13 cellular contexts compared by ENCODE assay signal in the genomic region with DNA sequence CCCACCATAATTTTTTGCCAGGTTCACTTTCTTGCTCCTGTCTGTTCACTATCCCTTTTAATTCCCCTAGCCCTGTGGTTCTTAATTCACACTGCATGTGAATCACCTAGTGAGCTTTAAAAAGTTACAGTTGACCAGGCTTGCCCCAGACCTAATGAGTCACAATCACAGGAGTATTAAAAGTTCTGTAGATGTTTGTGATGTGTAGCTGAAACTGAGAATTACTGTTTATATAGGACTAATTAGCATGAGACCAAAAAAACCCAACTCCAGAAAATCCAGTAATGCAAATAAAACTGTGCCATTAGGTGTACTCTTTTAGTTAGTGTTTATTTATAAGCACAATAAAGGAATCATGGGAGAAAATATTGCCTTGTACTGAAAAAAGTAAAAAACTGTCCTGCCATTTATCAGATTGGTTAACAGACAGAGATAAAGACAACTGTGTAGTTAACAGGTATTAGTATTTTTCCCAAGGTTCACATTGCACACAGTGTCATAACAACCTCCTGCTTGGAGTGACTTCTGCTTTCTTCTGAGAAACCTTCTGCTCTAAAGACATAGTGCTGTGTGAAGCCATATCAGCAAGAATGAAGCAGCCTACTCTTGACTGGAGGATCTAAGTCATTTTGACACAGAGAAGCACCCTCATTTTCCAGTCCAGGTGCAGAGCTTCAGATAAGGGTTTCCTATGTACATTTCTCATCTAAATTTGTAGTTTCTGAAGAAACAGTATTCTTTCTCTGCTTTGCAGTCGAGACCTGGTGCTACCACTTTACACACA. TPM values are rescaled to one million over a fixed set of nuclear protein-coding genes. Genes with fewer than 3 reads are reported as not detected.
DNase-seq lines count a peak whose midpoint lies in the region; ATAC-seq, FAIRE-seq and TF ChIP-seq lines count a peak whose summit lies in the region.
"Had no signal": no experiment of that assay in that cellular context is flagged by ENCODE, and none has a peak within 500 bp of the region (broad histone marks: within the 10 kb centered on the region; RNA-seq: fewer than 3 reads in every experiment).

No MANE protein-coding gene starts in this region.

- no peak overlapping the region for H3K27ac Mint-ChIP-seq in activated CD8-positive, alpha-beta T cell treated with anti-CD3 and anti-CD28 coated beads for 36 hours
- no peak overlapping the region for H3K27ac Mint-ChIP-seq in activated CD8-positive, alpha-beta T cell treated with anti-CD3 and anti-CD28 coated beads, Interleukin-2, amount 10 ng/mL, durations not matched to agents 7 days and 5 days

- intact Hi-C loops in activated CD8-positive, alpha-beta T cell treated with anti-CD3 and anti-CD28 coated beads for 36 hours (cut with micrococcal nuclease) = no loop called here

- no peak for DNase-seq in activated CD8-positive, alpha-beta T cell treated with anti-CD3 and anti-CD28 coated beads for 36 hours
- DNase-seq in activated CD8-positive, alpha-beta T cell treated with anti-CD3 and anti-CD28 coated beads, Interleukin-2, amount 10 ng/mL, durations not matched to agents 7 days and 5 days = no peak
- DNase-seq in RCC 7860 (ENCODE audit: low spot score) = peak; percentile 30
- peak; percentile 68 for DNase-seq in retinal pigment epithelial cell (ENCODE audit: low read depth)
- no peak for DNase-seq in stimulated activated naive CD4-positive, alpha-beta T cell treated with Interleukin-2 at 50 U/mL for 16 hours (lab: John Stamatoyannopoulos, UW)
- no peak for DNase-seq in GDM1 (lab: John Stamatoyannopoulos, UW)
- DNase-seq: natural killer cell, upper lobe of left lung had no signal

- no peak overlapping the region for H3K4me3 Mint-ChIP-seq in activated CD8-positive, alpha-beta T cell treated with anti-CD3 and anti-CD28 coated beads for 36 hours
- H3K4me3 Mint-ChIP-seq in activated CD8-positive, alpha-beta T cell treated with anti-CD3 and anti-CD28 coated beads, Interleukin-2, amount 10 ng/mL, durations not matched to agents 7 days and 5 days = no peak overlapping the region
- H3K4me3 Mint-ChIP-seq: natural killer cell, WTC11 had no signal

- peaks cover 12% of the 10 kb centered on the region for H3K4me1 Mint-ChIP-seq in activated CD8-positive, alpha-beta T cell treated with anti-CD3 and anti-CD28 coated beads for 36 hours (ENCODE audit: low read depth)
- no peaks in the 10 kb centered on the region for H3K4me1 Mint-ChIP-seq in activated CD8-positive, alpha-beta T cell treated with anti-CD3 and anti-CD28 coated beads, Interleukin-2, amount 10 ng/mL, durations not matched to agents 7 days and 5 days (ENCODE audit: low read depth)
- H3K4me1 Mint-ChIP-seq: WTC11 had no signal

- peaks cover 39% of the 10 kb centered on the region for H3K36me3 Mint-ChIP-seq in activated CD8-positive, alpha-beta T cell treated with anti-CD3 and anti-CD28 coated beads for 36 hours (ENCODE audit: low read depth)
- peaks cover 37% of the 10 kb centered on the region for H3K36me3 Mint-ChIP-seq in activated CD8-positive, alpha-beta T cell treated with anti-CD3 and anti-CD28 coated beads, Interleukin-2, amount 10 ng/mL, durations not matched to agents 7 days and 5 days (ENCODE audit: low read depth)

- H3K9me3 Mint-ChIP-seq in activated CD8-positive, alpha-beta T cell treated with anti-CD3 and anti-CD28 coated beads for 36 hours = no peaks in the 10 kb centered on the region
- no peaks in the 10 kb centered on the region for H3K9me3 Mint-ChIP-seq in activated CD8-positive, alpha-beta T cell treated with anti-CD3 and anti-CD28 coated beads, Interleukin-2, amount 10 ng/mL, durations not matched to agents 7 days and 5 days (ENCODE audit: insufficient read depth)
- H3K9me3 Mint-ChIP-seq: natural killer cell, WTC11 had no signal

- TF ChIP-seq CTCF in activated CD8-positive, alpha-beta T cell treated with anti-CD3 and anti-CD28 coated beads for 36 hours (IDR thresholded peaks at IDR 0.05) = no peak
- no peak for TF ChIP-seq CTCF in retinal pigment epithelial cell (conservative IDR thresholded peaks at IDR 0.05; ENCODE audit: low read depth, low read length)

- POLR2A ChIA-PET in activated CD8-positive, alpha-beta T cell treated with anti-CD3 and anti-CD28 coated beads for 36 hours (lab: Charles Lee) = interaction anchor here (1.5 kb wide), 1 partner anchor 10 kb away, joined by 4 read pairs; no protein-coding TSS in a partner anchor
- POLR2A ChIA-PET in activated CD8-positive, alpha-beta T cell treated with anti-CD3 and anti-CD28 coated beads, Interleukin-2, amount 10 ng/mL, durations not matched to agents 7 days and 5 days (lab: Charles Lee) = no interaction called here

- H3K27me3 Mint-ChIP-seq in activated CD8-positive, alpha-beta T cell treated with anti-CD3 and anti-CD28 coated beads for 36 hours = no peaks in the 10 kb centered on the region
- no peaks in the 10 kb centered on the region for H3K27me3 Mint-ChIP-seq in activated CD8-positive, alpha-beta T cell treated with anti-CD3 and anti-CD28 coated beads, Interleukin-2, amount 10 ng/mL, durations not matched to agents 7 days and 5 days (ENCODE audit: low read depth)

- peak; percentile 84 for FAIRE-seq in RCC 7860 (lab: Jason Lieb, UNC)
- FAIRE-seq: A549 had no signal

- CTCF ChIA-PET in activated CD8-positive, alpha-beta T cell treated with anti-CD3 and anti-CD28 coated beads for 36 hours (lab: Charles Lee) = no interaction called here
- CTCF ChIA-PET in activated CD8-positive, alpha-beta T cell treated with anti-CD3 and anti-CD28 coated beads, Interleukin-2, amount 10 ng/mL, durations not matched to agents 7 days and 5 days (lab: Charles Lee) = no interaction called here

- ATAC-seq in activated CD8-positive, alpha-beta T cell treated with anti-CD3 and anti-CD28 coated beads for 36 hours = peak; percentile 39
- no peak for ATAC-seq in activated CD8-positive, alpha-beta T cell treated with anti-CD3 and anti-CD28 coated beads, Interleukin-2, amount 10 ng/mL, durations not matched to agents 7 days and 5 days
- ATAC-seq in esophagus mucosa (peak; percentile 72), GM19452 (IDR thresholded peaks at IDR 0.05; ENCODE audit: unreplicated experiment) (no peak)
- ATAC-seq: A549, natural killer cell, WTC11 had no signal

- H3K4me3 ChIP-seq in retinal pigment epithelial cell (ENCODE audit: low read length) = no peak overlapping the region
- H3K4me3 ChIP-seq: A549, skin epidermis, upper lobe of left lung had no signal

RNA-seq across cellular contexts. Expression of a gene that starts 39.0 kb away (rescaled TPM):
- total RNA-seq in activated CD8-positive, alpha-beta T cell treated with anti-CD3 and anti-CD28 coated beads for 36 hours = 100 to 1,000 TPM; 146 to 152 TPM
- total RNA-seq in activated CD8-positive, alpha-beta T cell treated with anti-CD3 and anti-CD28 coated beads, Interleukin-2, amount 10 ng/mL, durations not matched to agents 7 days and 5 days = 100 to 1,000 TPM; 138 to 142 TPM
- 232 TPM for total RNA-seq in esophagus mucosa

Comparison
In these comparisons a context has a peak if more than half of its experiments do, and no peak if none do; other contexts are left out.
1. ATAC-seq: peak in activated CD8-positive, alpha-beta T cell treated with anti-CD3 and anti-CD28 coated beads for 36 hours (single experiment) and esophagus mucosa (single experiment); none in activated CD8-positive, alpha-beta T cell treated with anti-CD3 and anti-CD28 coated beads, Interleukin-2, amount 10 ng/mL, durations not matched to agents 7 days and 5 days (single experiment) and GM19452 (single experiment).
2. DNase-seq: peak in RCC 7860 (single experiment) and retinal pigment epithelial cell (single experiment); none in activated CD8-positive, alpha-beta T cell treated with anti-CD3 and anti-CD28 coated beads for 36 hours (single experiment), activated CD8-positive, alpha-beta T cell treated with anti-CD3 and anti-CD28 coated beads, Interleukin-2, amount 10 ng/mL, durations not matched to agents 7 days and 5 days (single experiment), stimulated activated naive CD4-positive, alpha-beta T cell treated with Interleukin-2 at 50 U/mL for 16 hours (single experiment) and GDM1 (single experiment).